In the genomic region with DNA sequence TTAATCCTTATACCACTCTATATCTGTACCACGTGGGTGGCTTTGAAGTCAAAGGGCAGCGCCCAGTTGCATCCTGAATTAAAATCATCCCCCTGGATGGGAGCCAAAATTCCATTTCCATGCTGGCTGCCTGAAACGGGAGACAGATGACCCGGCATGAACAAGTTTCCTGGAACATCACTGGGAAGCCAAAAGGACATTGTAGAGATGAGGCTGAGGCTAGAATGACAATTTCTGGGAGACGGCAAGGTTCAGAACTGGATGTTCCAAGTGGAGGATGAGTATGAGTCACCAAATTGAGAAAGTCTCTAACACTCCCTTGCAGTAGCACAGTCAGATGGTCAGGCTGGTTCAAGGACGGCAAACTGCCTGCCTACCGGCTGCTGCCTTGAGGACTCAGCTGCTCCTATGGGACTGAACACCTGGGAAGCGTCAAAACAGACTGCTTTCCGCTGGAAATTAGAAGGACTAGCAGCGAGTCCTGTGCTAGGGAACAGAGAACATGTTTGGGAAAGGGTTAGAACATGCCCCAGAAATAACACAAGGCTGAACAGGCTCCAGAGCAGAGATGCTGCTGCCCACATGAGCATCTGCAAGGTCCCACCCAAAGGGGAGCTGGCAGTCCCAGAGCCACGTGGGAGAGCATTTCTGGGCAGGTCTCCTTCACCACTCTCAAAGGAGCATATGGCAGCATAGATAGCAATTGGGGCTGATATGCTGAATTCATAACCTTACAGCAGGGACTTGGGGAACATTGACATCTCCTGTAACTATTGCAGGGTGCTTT, we compare ENCODE assay signal across 9 cellular contexts. TPM values are rescaled to one million over a fixed set of nuclear protein-coding genes. Genes with fewer than 3 reads are reported as not detected.
DNase-seq lines count a peak whose midpoint lies in the region; ATAC-seq, FAIRE-seq and TF ChIP-seq lines count a peak whose summit lies in the region.
"Had no signal": no experiment of that assay in that cellular context is flagged by ENCODE, and none has a peak within 500 bp of the region (broad histone marks: within the 10 kb centered on the region; RNA-seq: fewer than 3 reads in every experiment).

No MANE protein-coding gene starts in this region.

- TF ChIP-seq CTCF in bronchial epithelial cell (IDR thresholded peaks at IDR 0.05; ENCODE audit: insufficient read depth, low read length, severe bottlenecking), result no peak

- no peak overlapping the region for H3K4me3 ChIP-seq in GM23248
- H3K4me3 ChIP-seq in bronchial epithelial cell (ENCODE audit: low read depth, low read length), result no peak overlapping the region
- peak overlapping the region in 1 of 3 donors; percentile 22 for H3K4me3 ChIP-seq in skeletal muscle tissue (ENCODE audit: low read length in 3 of 3)

- no peak overlapping the region for H3K27ac ChIP-seq in GM23248
- peak overlapping the region; percentile 48 for H3K27ac ChIP-seq in skeletal muscle tissue (ENCODE audit: low read depth, low read length)

- H4K20me1 ChIP-seq in GM23248 (ENCODE audit: insufficient read depth), result no peaks in the 10 kb centered on the region

- H3K4me1 ChIP-seq in GM23248 (ENCODE audit: insufficient read depth), result 0 out of 2 replicates have a peak, but pooled peaks cover 3% of the 10 kb centered on the region
- H3K4me1 ChIP-seq in skeletal muscle tissue (ENCODE audit: control insufficient read depth in 3 of 3, insufficient read depth in 3 of 3, low read length in 3 of 3), result peaks cover 7 to 17% (median 16%) of the 10 kb centered on the region in 3 donors

- H3F3A ChIP-seq in GM23248 (ENCODE audit: insufficient read depth), result 0 out of 2 replicates have a peak, but pooled peaks cover 6% of the 10 kb centered on the region

- H3K36me3 ChIP-seq in GM23248 (ENCODE audit: low read depth) (no peaks in the 10 kb centered on the region), bronchial epithelial cell (ENCODE audit: control insufficient read depth, insufficient read depth, low read length) (no peaks in the 10 kb centered on the region), skeletal muscle tissue (ENCODE audit: control insufficient read depth in 3 of 3, insufficient read depth in 3 of 3, low read length in 3 of 3) (no peaks in the 10 kb centered on the region)

- no peak overlapping the region for H2AFZ ChIP-seq in GM23248

- peak; percentile 93 for FAIRE-seq in bronchial epithelial cell (lab: Jason Lieb, UNC)

- peak overlapping the region; percentile 39 for H3K4me2 ChIP-seq in GM23248 (ENCODE audit: unreplicated experiment)

- 3 to 4% methylated on average over 11 of the region's 11 CpGs for WGBS in GM23248 (ENCODE audit: low coverage in 1 of 2, low lambda C conversion rate in 2 of 2, missing lambda C conversion rate in 2 of 2), 2 experiments

- in situ Hi-C loops in GM23248 (cut with MboI), result no loop called here

- DNase-seq in GM23248 (peak; percentile 84), bronchial epithelial cell (ENCODE audit: low read depth) (peak; percentile 58), iris pigment epithelial cell (ENCODE audit: low read depth) (peak; percentile 67), NCI-H345 treated with DMSO at 0.1 percent for 48 hours (lab: John Stamatoyannopoulos, UW; ENCODE audit: unreplicated experiment) (no peak)
- DNase-seq: NCI-H1417 had no signal

- H3K9ac ChIP-seq in GM23248 (no peak overlapping the region), skeletal muscle tissue (ENCODE audit: low read depth in 1 of 3, low read length in 3 of 3) (no peak overlapping the region)

- H3K79me2 ChIP-seq in GM23248 (ENCODE audit: insufficient read depth), result no peaks in the 10 kb centered on the region

- no peaks in the 10 kb centered on the region for H3K9me2 ChIP-seq in GM23248 (ENCODE audit: insufficient read depth)

- H3K9me3 ChIP-seq in GM23248 (ENCODE audit: low read depth) (no peaks in the 10 kb centered on the region), skeletal muscle tissue (ENCODE audit: control insufficient read depth in 3 of 3, low read length in 3 of 3) (no peaks in the 10 kb centered on the region)

- ATAC-seq in GM21367 (IDR thresholded peaks at IDR 0.05; ENCODE audit: unreplicated experiment) (no peak), HG02973 (IDR thresholded peaks at IDR 0.05; ENCODE audit: unreplicated experiment) (no peak), GM21526 (IDR thresholded peaks at IDR 0.05; ENCODE audit: low FRiP score, unreplicated experiment) (no peak)

- H3K27me3 ChIP-seq in GM23248 (replicated peaks; ENCODE audit: insufficient read depth) (no peaks in the 10 kb centered on the region), bronchial epithelial cell (ENCODE audit: control insufficient read depth, insufficient read depth, low read length) (no peaks in the 10 kb centered on the region), skeletal muscle tissue (ENCODE audit: control insufficient read depth in 3 of 3, insufficient read depth in 3 of 3, low read length in 3 of 3) (no peaks in the 10 kb centered on the region)

RNA-seq across cellular contexts. Expression of gene YPEL5, which starts 32.0 kb away (rescaled TPM):
- total RNA-seq in GM23248 (2014; rRNA removed; shearing (Covaris generic)), result 93.6 and 101 TPM in 2 replicates
- 128 and 129 TPM in 2 replicates for polyA plus RNA-seq in GM23248 (2016; fragmentation: Nextera tagmentation; extraction: Ambion mirVana)
- total RNA-seq in bronchial epithelial cell (84.2 and 113 TPM in 2 replicates), skeletal muscle tissue (64.7 TPM)

RNA-seq across cellular contexts. Expression of gene LBH, which starts 52.5 kb away (rescaled TPM):
- 189 and 285 TPM in 2 replicates for total RNA-seq in GM23248 (2014; rRNA removed; shearing (Covaris generic))
- polyA plus RNA-seq in GM23248 (2016; fragmentation: Nextera tagmentation; extraction: Ambion mirVana), result 155 and 162 TPM in 2 replicates
- total RNA-seq in bronchial epithelial cell (6.9 and 18.7 TPM in 2 replicates), skeletal muscle tissue (41.2 TPM)
